In the genomic region with DNA sequence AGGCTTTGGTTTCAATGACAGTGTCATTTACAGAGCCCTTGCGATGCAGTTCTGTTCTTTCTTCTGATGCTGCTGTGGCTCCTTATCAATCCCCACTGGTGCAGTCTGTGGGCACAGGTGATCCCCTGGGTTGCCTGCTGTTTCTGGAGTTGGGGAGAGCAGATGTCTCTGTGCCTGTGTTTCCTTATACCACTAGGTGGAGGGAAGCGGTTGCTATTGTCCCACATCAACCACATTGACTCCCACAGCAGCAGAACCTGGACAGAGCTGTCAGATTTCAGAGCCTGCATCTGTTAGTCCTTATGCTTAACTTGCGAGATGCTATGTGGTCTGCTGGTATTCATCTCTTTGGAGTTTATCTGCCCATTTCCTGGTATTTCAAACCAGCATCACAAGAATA, we compare ENCODE assay signal across 9 cellular contexts. TPM values are rescaled to one million over a fixed set of nuclear protein-coding genes. Genes with fewer than 3 reads are reported as not detected.
DNase-seq lines count a peak whose midpoint lies in the region; TF ChIP-seq lines count a peak whose summit lies in the region.
"Had no signal": no experiment of that assay in that cellular context is flagged by ENCODE, and none has a peak within 500 bp of the region (broad histone marks: within the 10 kb centered on the region; RNA-seq: fewer than 3 reads in every experiment).

No MANE protein-coding gene starts in this region.

- H3K27ac Mint-ChIP-seq in activated naive CD4-positive, alpha-beta T cell treated with anti-CD3 and anti-CD28 coated beads, Interleukin-2, amount 10 ng/mL, durations not matched to agents 7 days and 5 days = peak overlapping the region; percentile 22

- no peaks in the 10 kb centered on the region for H3K79me2 ChIP-seq in smooth muscle cell (ENCODE audit: low read depth)

- H3K4me1 Mint-ChIP-seq in activated naive CD4-positive, alpha-beta T cell treated with anti-CD3 and anti-CD28 coated beads, Interleukin-2, amount 10 ng/mL, durations not matched to agents 7 days and 5 days = peaks cover 13% of the 10 kb centered on the region

- TF ChIP-seq CTCF in smooth muscle cell (IDR thresholded peaks at IDR 0.05; ENCODE audit: borderline replicate concordance, insufficient read depth, poor library complexity, severe bottlenecking) = peak; percentile 2
- TF ChIP-seq CTCF in testis (IDR thresholded peaks at IDR 0.05) = no peak

- intact Hi-C loops in testis (cut with DNase I; ENCODE audit: low total_unique reads) = no loop called here

- H3K9ac ChIP-seq in smooth muscle cell (ENCODE audit: low read depth) = no peak overlapping the region

- H3K9me3 ChIP-seq in smooth muscle cell (replicated peaks; ENCODE audit: low read depth) = no peaks in the 10 kb centered on the region
- H3K9me3 ChIP-seq in testis = no peaks in the 10 kb centered on the region

- no peak overlapping the region for H2AFZ ChIP-seq in smooth muscle cell (ENCODE audit: low read depth)

- no peak for TF ChIP-seq POLR2A in testis (IDR thresholded peaks at IDR 0.05)

- no peak overlapping the region for H3K4me3 Mint-ChIP-seq in activated naive CD4-positive, alpha-beta T cell treated with anti-CD3 and anti-CD28 coated beads, Interleukin-2, amount 10 ng/mL, durations not matched to agents 7 days and 5 days

- H3K4me2 ChIP-seq in smooth muscle cell = no peak overlapping the region

- H3K27ac ChIP-seq in smooth muscle cell (ENCODE audit: low read depth) (no peak overlapping the region), testis (no peak overlapping the region)

- no peaks in the 10 kb centered on the region for H4K20me1 ChIP-seq in smooth muscle cell (ENCODE audit: low read depth)

- no peak overlapping the region for H3K4me3 ChIP-seq in Jurkat, Clone E6-1 (ENCODE audit: low read length)
- H3K4me3 ChIP-seq in smooth muscle cell (no peak overlapping the region), testis (no peak overlapping the region)

- peaks cover 29% of the 10 kb centered on the region for H3K36me3 Mint-ChIP-seq in activated naive CD4-positive, alpha-beta T cell treated with anti-CD3 and anti-CD28 coated beads, Interleukin-2, amount 10 ng/mL, durations not matched to agents 7 days and 5 days

- H3K36me3 ChIP-seq in smooth muscle cell (ENCODE audit: low read depth) (no peaks in the 10 kb centered on the region), testis (ENCODE audit: low read depth, missing control alignments) (no peaks in the 10 kb centered on the region)

- 58% methylated on average over 3 of the region's 3 CpGs for WGBS in smooth muscle cell (ENCODE audit: low lambda C conversion rate)
- 72 to 85% methylated on average over 3 of the region's 3 CpGs for WGBS in testis, 2 donors

- DNase-seq in activated naive CD4-positive, alpha-beta T cell treated with anti-CD3 and anti-CD28 coated beads, Interleukin-2, amount 10 ng/mL, durations not matched to agents 7 days and 5 days = peak; percentile 55
- DNase-seq in activated naive CD4-positive, alpha-beta T cell treated with Interleukin-2 at 50 U/mL for 16 hours = no peak
- peak; percentile 99 for DNase-seq in Jurkat, Clone E6-1 (ENCODE audit: low read depth, low spot score)
- peak; percentile 3 for DNase-seq in central memory CD4-positive, alpha-beta T cell
- DNase-seq in smooth muscle cell (lab: John Stamatoyannopoulos, UW; ENCODE audit: unreplicated experiment) (no peak), SW480 (ENCODE audit: low spot score) (no peak), testis (no peak)
- DNase-seq in stimulated activated CD4-positive, alpha-beta T cell treated with anti-CD3 and anti-CD28 coated beads, Interleukin-4, amount 100 ng/mL, for 4 hours = no peak
- DNase-seq: NCI-H526 treated with DMSO at 0.1 percent for 48 hours had no signal

- H3K4me1 ChIP-seq in smooth muscle cell (ENCODE audit: low read depth) (no peaks in the 10 kb centered on the region), testis (no peaks in the 10 kb centered on the region)

- CTCF ChIA-PET in activated naive CD4-positive, alpha-beta T cell treated with anti-CD3 and anti-CD28 coated beads, Interleukin-2, amount 10 ng/mL, durations not matched to agents 7 days and 5 days (lab: Charles Lee) = interaction anchor here (1.8 kb wide), 1 partner anchor 74 kb away, joined by 5 read pairs; no protein-coding TSS in a partner anchor

- H3F3A ChIP-seq in smooth muscle cell (ENCODE audit: low read depth) = no peaks in the 10 kb centered on the region

- H3K27me3 Mint-ChIP-seq in activated naive CD4-positive, alpha-beta T cell treated with anti-CD3 and anti-CD28 coated beads, Interleukin-2, amount 10 ng/mL, durations not matched to agents 7 days and 5 days = no peaks in the 10 kb centered on the region

- H3K27me3 ChIP-seq in smooth muscle cell (ENCODE audit: low read depth) (no peaks in the 10 kb centered on the region), testis (no peaks in the 10 kb centered on the region)

- H3K9me3 Mint-ChIP-seq in activated naive CD4-positive, alpha-beta T cell treated with anti-CD3 and anti-CD28 coated beads, Interleukin-2, amount 10 ng/mL, durations not matched to agents 7 days and 5 days = no peaks in the 10 kb centered on the region

RNA-seq across cellular contexts. Expression of gene NEIL3, which starts 57.7 kb away (rescaled TPM):
- 37.2 TPM for polyA plus RNA-seq in Jurkat, Clone E6-1 (2012; ENCODE audit: insufficient read depth, insufficient read length)
- 3.7 and 4.9 TPM in 2 replicates for total RNA-seq in smooth muscle cell
- 1.2 and 2.7 TPM in 2 replicates for polyA plus RNA-seq in smooth muscle cell
- total RNA-seq in testis = 1 to 10 TPM; 2.0 TPM
- 2.7 TPM for polyA plus RNA-seq in testis (ENCODE audit: insufficient read depth, low read depth, low replicate concordance)

Comparison
In these comparisons a context has a peak if more than half of its experiments do, and no peak if none do; other contexts are left out.
1. DNase-seq: peak in activated naive CD4-positive, alpha-beta T cell treated with anti-CD3 and anti-CD28 coated beads, Interleukin-2, amount 10 ng/mL, durations not matched to agents 7 days and 5 days (single experiment), Jurkat, Clone E6-1 (single experiment) and central memory CD4-positive, alpha-beta T cell (single experiment); none in activated naive CD4-positive, alpha-beta T cell treated with Interleukin-2 at 50 U/mL for 16 hours (single experiment), smooth muscle cell (single experiment), SW480 (single experiment), testis (single experiment) and stimulated activated CD4-positive, alpha-beta T cell treated with anti-CD3 and anti-CD28 coated beads, Interleukin-4, amount 100 ng/mL, for 4 hours (0 of 2).